26 cellular contexts compared by ENCODE assay signal in the genomic region with DNA sequence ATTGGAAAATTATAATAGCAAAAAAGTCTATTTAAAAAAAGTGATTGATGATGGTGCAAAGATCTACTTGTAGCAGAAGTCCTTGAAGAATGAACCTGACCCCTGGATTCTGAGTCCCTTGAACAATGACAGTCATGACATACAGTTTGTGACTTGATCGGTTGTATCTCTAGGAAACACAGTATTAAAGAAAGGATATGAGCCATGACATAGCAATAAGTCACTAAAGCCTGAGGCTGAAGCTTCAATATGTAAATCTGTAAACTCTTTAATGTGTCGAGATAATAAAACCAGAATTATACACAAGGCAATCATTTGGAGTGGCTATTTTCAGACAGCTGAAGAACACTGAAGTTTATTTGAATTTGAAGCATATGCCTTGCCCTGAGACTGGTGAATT.
"Had no signal": no experiment of that assay in that cellular context is flagged by ENCODE, and none has a peak within 500 bp of the region (broad histone marks: within the 10 kb centered on the region; RNA-seq: fewer than 3 reads in every experiment).

No MANE protein-coding gene starts in this region.

- H3K4me1 Mint-ChIP-seq: activated B cell treated with CpG ODN at 0.5 μM for 24 hours; activated CD4-positive, alpha-beta T cell treated with anti-CD3 and anti-CD28 coated beads, Interleukin-2, amount 10 ng/mL, durations not matched to agents 7 days and 5 days; activated naive CD4-positive, alpha-beta T cell treated with anti-CD3 and anti-CD28 coated beads, Interleukin-2, amount 10 ng/mL, durations not matched to agents 7 days and 5 days; T-helper 17 cell had no signal

- H3K9ac ChIP-seq: KMS-11 had no signal

- H3K36me3 ChIP-seq: brain microvascular endothelial cell, MG63 had no signal

- H3K27me3 ChIP-seq: brain microvascular endothelial cell, MG63 had no signal

- H3K4me2 ChIP-seq: KMS-11 had no signal

- H3K9me3 ChIP-seq: MG63 had no signal

- ATAC-seq: activated CD8-positive, alpha-beta T cell treated with anti-CD3 and anti-CD28 coated beads for 36 hours; activated T-cell treated with anti-CD3 and anti-CD28 coated beads, Interleukin-2, amount 50 U/mL, for 72 hours; T-helper 17 cell had no signal

- H3K36me3 Mint-ChIP-seq: activated naive CD4-positive, alpha-beta T cell treated with anti-CD3 and anti-CD28 coated beads, Interleukin-2, amount 10 ng/mL, durations not matched to agents 7 days and 5 days; activated naive CD8-positive, alpha-beta T cell treated with anti-CD3 and anti-CD28 coated beads for 36 hours had no signal

- DNase-seq: activated B cell treated with CpG ODN at 0.5 μM for 24 hours; activated CD4-positive, alpha-beta T cell treated with anti-CD3 and anti-CD28 coated beads for 1 hour; activated CD4-positive, alpha-beta T cell treated with anti-CD3 and anti-CD28 coated beads, Interleukin-2, amount 10 ng/mL, durations not matched to agents 7 days and 5 days; activated CD8-positive, alpha-beta memory T cell treated with anti-CD3 and anti-CD28 coated beads, Interleukin-2, amount 50 U/mL, for 4 hours; activated CD8-positive, alpha-beta T cell treated with anti-CD3 and anti-CD28 coated beads for 36 hours; activated gamma-delta T cell treated with Interleukin-2 at 50 U/mL for 16 hours; activated naive CD4-positive, alpha-beta T cell treated with anti-CD3 and anti-CD28 coated beads, Interleukin-2, amount 10 ng/mL, durations not matched to agents 7 days and 5 days; activated naive CD8-positive, alpha-beta T cell treated with anti-CD3 and anti-CD28 coated beads for 36 hours; activated T-cell treated with anti-CD3 and anti-CD28 coated beads, Interleukin-2, amount 50 U/mL, for 72 hours; brain microvascular endothelial cell; caudate nucleus; MG63; MV-4-11; NCI-H1105; NCI-H1436; NCI-H1694 treated with DMSO at 0.1 percent for 48 hours; NCI-H2029 treated with DMSO at 0.1 percent for 48 hours; NCI-H510A treated with DMSO at 0.1 percent for 48 hours; NCI-H69; NK-92 treated with Interleukin-12 subunit alpha and Interleukin-12 subunit beta, amount 100 ng/mL, for 24 hours; OCI-M1; SIG-M5; T-helper 17 cell; T-helper 9 cell had no signal

- H3K27me3 Mint-ChIP-seq: activated B cell treated with CpG ODN at 0.5 μM for 24 hours; activated CD4-positive, alpha-beta T cell treated with anti-CD3 and anti-CD28 coated beads, Interleukin-2, amount 10 ng/mL, durations not matched to agents 7 days and 5 days; activated CD8-positive, alpha-beta T cell treated with anti-CD3 and anti-CD28 coated beads for 36 hours; activated naive CD4-positive, alpha-beta T cell treated with anti-CD3 and anti-CD28 coated beads, Interleukin-2, amount 10 ng/mL, durations not matched to agents 7 days and 5 days; activated naive CD8-positive, alpha-beta T cell treated with anti-CD3 and anti-CD28 coated beads for 36 hours; T-helper 17 cell had no signal

- H3K27ac ChIP-seq: brain microvascular endothelial cell, KMS-11 had no signal

- H3K4me3 Mint-ChIP-seq: activated B cell treated with CpG ODN at 0.5 μM for 24 hours; activated CD4-positive, alpha-beta T cell treated with anti-CD3 and anti-CD28 coated beads, Interleukin-2, amount 10 ng/mL, durations not matched to agents 7 days and 5 days; activated CD8-positive, alpha-beta T cell treated with anti-CD3 and anti-CD28 coated beads for 36 hours; activated naive CD4-positive, alpha-beta T cell treated with anti-CD3 and anti-CD28 coated beads, Interleukin-2, amount 10 ng/mL, durations not matched to agents 7 days and 5 days; activated naive CD8-positive, alpha-beta T cell treated with anti-CD3 and anti-CD28 coated beads for 36 hours; activated T-cell treated with anti-CD3 and anti-CD28 coated beads, Interleukin-2, amount 50 U/mL, for 72 hours; T-helper 17 cell had no signal

- H3K4me3 ChIP-seq: MG63 had no signal

- H3K27ac Mint-ChIP-seq: activated B cell treated with CpG ODN at 0.5 μM for 24 hours; activated CD4-positive, alpha-beta T cell treated with anti-CD3 and anti-CD28 coated beads, Interleukin-2, amount 10 ng/mL, durations not matched to agents 7 days and 5 days; activated CD8-positive, alpha-beta T cell treated with anti-CD3 and anti-CD28 coated beads for 36 hours; activated naive CD4-positive, alpha-beta T cell treated with anti-CD3 and anti-CD28 coated beads, Interleukin-2, amount 10 ng/mL, durations not matched to agents 7 days and 5 days; activated naive CD8-positive, alpha-beta T cell treated with anti-CD3 and anti-CD28 coated beads for 36 hours; activated T-cell treated with anti-CD3 and anti-CD28 coated beads, Interleukin-2, amount 50 U/mL, for 72 hours; activated T-helper 2 cell treated with anti-CD3 and anti-CD28 coated beads, Interferon-gamma antibody, Interleukin-2, Interleukin-4, amounts not matched to agents 10 μg/mL and 5 μg/mL and 100 μg/mL, durations not matched to agents 14 hours and 24 hours and 36 hours; T-helper 17 cell had no signal
